Comparison of ENCODE assay signal across 34 cellular contexts in genomic region chr1:187151555-187151954, GRCh38.
DNase-seq lines count a peak whose midpoint lies in the region; ATAC-seq, FAIRE-seq and TF ChIP-seq lines count a peak whose summit lies in the region.
"Had no signal": no experiment of that assay in that cellular context is flagged by ENCODE, and none has a peak within 500 bp of the region (broad histone marks: within the 10 kb centered on the region; RNA-seq: fewer than 3 reads in every experiment).

No MANE protein-coding gene starts in this region.

- no peak for DNase-seq in D721Med (ENCODE audit: insufficient read length, low spot score)
- no peak for DNase-seq in K562 (ENCODE audit: extremely low read depth in 1 of 4, low spot score in 3 of 4)
- no peak for DNase-seq in NCI-H2196 (lab: John Stamatoyannopoulos, UW; ENCODE audit: unreplicated experiment)
- no peak for DNase-seq in inferior parietal cortex (ENCODE audit: extremely low spot score)
- DNase-seq in mucosa of gallbladder (ENCODE audit: low spot score), result no peak
- no peak for DNase-seq in AG20443 (ENCODE audit: low spot score)
- DNase-seq: 8988T; ACHN; AML-193; BE2C; C1 segment of cervical spinal cord; Caco-2; Calu3; CD4-positive, alpha-beta memory T cell; CD4-positive, alpha-beta T cell; CD4-positive, CD25-positive, alpha-beta regulatory T cell; CD8-positive, alpha-beta memory T cell; CD8-positive, alpha-beta T cell; COR-L47; DMS 273 treated with DMSO at 0.1 percent for 48 hours; DMS153; DMS53; DMS79; DMS79 treated with DMSO at 0.1 percent for 48 hours; DND-41; EL had no signal

- no peaks in the 10 kb centered on the region for H4K20me1 ChIP-seq in K562 (replicated peaks; ENCODE audit: control insufficient read depth, insufficient read depth, low read length)
- H4K20me1 ChIP-seq: BLaER1; BLaER1 treated with 17β-estradiol and CSF1 and Interleukin-3, amounts not matched to agents 10 nM and 100 nM had no signal

- POLR2A ChIA-PET in HEK293 (lab: Yijun Ruan, JAX), result no interaction called here
- POLR2A ChIA-PET in K562 (lab: Yijun Ruan, JAX), result no interaction called here

- TF ChIP-seq POLR2A in K562 (conservative IDR thresholded peaks at IDR 0.05), result no peak

- CTCF ChIA-PET in HEK293 (lab: Yijun Ruan, JAX) (no interaction called here), K562 (lab: Yijun Ruan, JAX; ENCODE audit: low intra/inter-chr PET ratio) (no interaction called here)

- H3K79me2 ChIP-seq in K562 (ENCODE audit: control insufficient read depth, insufficient read depth, low read length), result no peaks in the 10 kb centered on the region

- no peak for TF ChIP-seq EP300 in K562 (IDR thresholded peaks at IDR 0.05; ENCODE audit: low read length)

- TF ChIP-seq CTCF in D721Med (IDR thresholded peaks at IDR 0.05; ENCODE audit: insufficient read depth, missing control alignments), result no peak
- no peak for TF ChIP-seq CTCF in HEK293 (tag by site-specific recombination; IDR thresholded peaks at IDR 0.05)
- TF ChIP-seq CTCF in K562 (IDR thresholded peaks at IDR 0.05 in 2 of 3, conservative IDR thresholded peaks at IDR 0.05 in 1 of 3; ENCODE audit: insufficient read depth in 2 of 3, low read depth in 1 of 3, low read length in 3 of 3), result no peak

- H3K4me3 ChIP-seq in HEK293 (ENCODE audit: low read depth, low read length), result no peak overlapping the region
- H3K4me3 ChIP-seq in K562, result no peak overlapping the region
- H3K4me3 ChIP-seq: A549; BLaER1; BLaER1 treated with 17β-estradiol and CSF1 and Interleukin-3, amounts not matched to agents 10 nM and 100 nM had no signal

- H3K4me1 ChIP-seq in HEK293 (ENCODE audit: control insufficient read depth, insufficient read depth, low read length) (no peaks in the 10 kb centered on the region), K562 (replicated peaks in 1 of 2; ENCODE audit: control insufficient read depth in 2 of 2, insufficient read depth in 2 of 2, low read length in 2 of 2) (no peaks in the 10 kb centered on the region)
- H3K4me1 ChIP-seq: A549; BE2C; BLaER1; BLaER1 treated with 17β-estradiol and CSF1 and Interleukin-3, amounts not matched to agents 10 nM and 100 nM; Caco-2 had no signal

- no peak overlapping the region for H3K4me2 ChIP-seq in K562 (ENCODE audit: insufficient read depth, low read length)
- H3K4me2 ChIP-seq: A549; BLaER1; BLaER1 treated with 17β-estradiol and CSF1 and Interleukin-3, amounts not matched to agents 10 nM and 100 nM had no signal

- FAIRE-seq in D721Med (lab: Jason Lieb, UNC) (peak; percentile 80), TTC549 (lab: Jason Lieb, UNC) (peak; percentile 41), K562 (lab: Jason Lieb, UNC) (no peak)
- FAIRE-seq: A204.1, A549 had no signal

- no peak for TF ChIP-seq RAD21 in K562 (CRISPR knock-in tag; conservative IDR thresholded peaks at IDR 0.05 in 1 of 2, IDR thresholded peaks at IDR 0.05 in 1 of 2)

- H3K9ac ChIP-seq in K562 (ENCODE audit: insufficient read depth in 1 of 2, low read depth in 2 of 2, low read length in 2 of 2), result no peak overlapping the region
- H3K9ac ChIP-seq: BLaER1; BLaER1 treated with 17β-estradiol and CSF1 and Interleukin-3, amounts not matched to agents 10 nM and 100 nM had no signal

- H3K27ac ChIP-seq in HEK293 (ENCODE audit: extremely low read depth, low read depth, low read length), result no peak overlapping the region
- no peak overlapping the region for H3K27ac ChIP-seq in K562 (ENCODE audit: extremely low read depth, low read depth, low read length)
- H3K27ac ChIP-seq: 22Rv1; A549; BLaER1; BLaER1 treated with 17β-estradiol and CSF1 and Interleukin-3, amounts not matched to agents 10 nM and 100 nM; C4-2B had no signal

- no peak overlapping the region for H2AFZ ChIP-seq in K562 (ENCODE audit: low read depth, low read length)

- no peaks in the 10 kb centered on the region for H3K9me3 ChIP-seq in HEK293 (ENCODE audit: control insufficient read depth, insufficient read depth, low read depth, low read length)
- H3K9me3 ChIP-seq in K562 (replicated peaks; ENCODE audit: control insufficient read depth, insufficient read depth, low read depth, low read length), result no peaks in the 10 kb centered on the region
- H3K9me3 ChIP-seq: A549, BE2C had no signal

- H3K9me1 ChIP-seq in K562 (ENCODE audit: control insufficient read depth, insufficient read depth, low read length), result no peaks in the 10 kb centered on the region

- no peaks in the 10 kb centered on the region for H3K36me3 ChIP-seq in HEK293 (ENCODE audit: control insufficient read depth in 2 of 2, insufficient read depth in 1 of 2, low read length in 2 of 2)
- no peaks in the 10 kb centered on the region for H3K36me3 ChIP-seq in K562 (ENCODE audit: control insufficient read depth, insufficient read depth, low read length)
- H3K36me3 ChIP-seq: BE2C; BLaER1; BLaER1 treated with 17β-estradiol and CSF1 and Interleukin-3, amounts not matched to agents 10 nM and 100 nM had no signal

- in situ Hi-C loops in K562 (cut with MboI), result no loop called here

- no TSS peak for BruUV-seq in K562 (replicated peaks; lab: Mats Ljungman, UMichigan)

- intact Hi-C loops in K562 (cut with micrococcal nuclease), result no loop called here

- ATAC-seq in K562, result no peak
- ATAC-seq: A549; CD8-positive, alpha-beta T cell had no signal

- H3K27me3 ChIP-seq in K562 (ENCODE audit: control insufficient read depth in 2 of 2, insufficient read depth in 2 of 2, low read length in 2 of 2), result no peaks in the 10 kb centered on the region
- H3K27me3 ChIP-seq: BE2C; BLaER1; BLaER1 treated with 17β-estradiol and CSF1 and Interleukin-3, amounts not matched to agents 10 nM and 100 nM had no signal

TF ChIP-seq in HEK293, 187 proteins besides CTCF, POLR2A, EP300 and RAD21:
- no peak for TF ChIP-seq ZNF10 (tag by site-specific recombination; IDR thresholded peaks at IDR 0.05)
- TF ChIP-seq SETDB1 (IDR thresholded peaks at IDR 0.05; ENCODE audit: insufficient read length, low read length), result peak; percentile 85

TF ChIP-seq in K562, 482 proteins besides CTCF, POLR2A, EP300 and RAD21:
- TF ChIP-seq U2AF2 (optimal IDR thresholded peaks at IDR 0.05; ENCODE audit: low read depth, low read length) (no peak), ZNF644 (tag; IDR thresholded peaks at IDR 0.05; ENCODE audit: low read depth) (no peak), ZNF507 (tag; conservative IDR thresholded peaks at IDR 0.05) (peak; percentile 57)
TF ChIP-seq in K562: peak in this region for 1.
